Comparison of ENCODE assay signal across 9 cellular contexts in the genomic region with DNA sequence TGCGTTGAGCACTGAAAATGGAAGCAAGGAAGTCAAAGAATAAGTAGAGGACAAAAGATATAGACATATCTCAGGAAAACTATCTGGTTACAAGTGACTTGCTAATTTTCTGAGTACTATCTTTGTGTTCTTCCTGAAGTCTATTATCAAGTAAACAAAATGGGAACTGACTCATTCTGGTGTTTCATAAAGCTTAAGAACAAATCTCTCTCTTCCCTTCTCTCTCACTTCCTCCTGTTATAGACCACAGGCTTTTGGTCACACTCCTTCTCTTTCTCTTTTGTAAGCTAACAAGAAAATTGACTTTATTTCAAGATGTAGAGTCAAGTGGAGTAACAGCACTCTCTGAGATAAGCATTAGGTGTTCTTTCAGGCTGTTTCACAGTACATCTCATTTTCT.
DNase-seq lines count a peak whose midpoint lies in the region; ATAC-seq and TF ChIP-seq lines count a peak whose summit lies in the region.
"Had no signal": no experiment of that assay in that cellular context is flagged by ENCODE, and none has a peak within 500 bp of the region (broad histone marks: within the 10 kb centered on the region; RNA-seq: fewer than 3 reads in every experiment).

No MANE protein-coding gene starts in this region.

- H3K36me3 Mint-ChIP-seq in osteocyte (ENCODE audit: unreplicated experiment) = no peaks in the 10 kb centered on the region
- peaks cover 0 to 3% of the 10 kb centered on the region in 2 donors for H3K36me3 Mint-ChIP-seq in activated T-cell treated with anti-CD3 and anti-CD28 coated beads, Interleukin-2, amount 50 U/mL, for 72 hours (ENCODE audit: insufficient read depth in 2 of 2)

- TF ChIP-seq CTCF in osteocyte (IDR thresholded peaks at IDR 0.05) = no peak

- no peak overlapping the region for H3K4me3 Mint-ChIP-seq in osteocyte (ENCODE audit: unreplicated experiment)
- no peak overlapping the region for H3K4me3 Mint-ChIP-seq in activated T-cell treated with anti-CD3 and anti-CD28 coated beads, Interleukin-2, amount 50 U/mL, for 72 hours

- H3K27me3 Mint-ChIP-seq in osteocyte (ENCODE audit: unreplicated experiment) = peaks cover 9% of the 10 kb centered on the region
- H3K27me3 Mint-ChIP-seq in activated T-cell treated with anti-CD3 and anti-CD28 coated beads, Interleukin-2, amount 50 U/mL, for 72 hours (ENCODE audit: low read depth) = no peaks in the 10 kb centered on the region

- DNase-seq in epithelial cell of prostate (ENCODE audit: low read depth, low spot score) (peak; percentile 12), osteocyte (ENCODE audit: extremely low spot score, unreplicated experiment) (no peak), GM03348 (ENCODE audit: low spot score) (no peak)
- no peak for DNase-seq in activated T-cell treated with anti-CD3 and anti-CD28 coated beads, Interleukin-2, amount 50 U/mL, for 72 hours
- DNase-seq in effector CD8-positive, alpha-beta T cell (lab: John Stamatoyannopoulos, UW) = no peak

- H3K27ac Mint-ChIP-seq in osteocyte (ENCODE audit: unreplicated experiment) = no peak overlapping the region
- no peak overlapping the region for H3K27ac Mint-ChIP-seq in activated T-cell treated with anti-CD3 and anti-CD28 coated beads, Interleukin-2, amount 50 U/mL, for 72 hours

- peaks cover 3% of the 10 kb centered on the region for H3K9me3 Mint-ChIP-seq in osteocyte (ENCODE audit: unreplicated experiment)
- peaks cover 4 to 11% of the 10 kb centered on the region in 2 donors for H3K9me3 Mint-ChIP-seq in activated T-cell treated with anti-CD3 and anti-CD28 coated beads, Interleukin-2, amount 50 U/mL, for 72 hours

- no peaks in the 10 kb centered on the region for H3K4me1 Mint-ChIP-seq in osteocyte (ENCODE audit: unreplicated experiment)
- H3K4me1 Mint-ChIP-seq in activated T-cell treated with anti-CD3 and anti-CD28 coated beads, Interleukin-2, amount 50 U/mL, for 72 hours (ENCODE audit: low read depth) = no peaks in the 10 kb centered on the region

- ATAC-seq in GM18508 (IDR thresholded peaks at IDR 0.05; ENCODE audit: insufficient read depth, unreplicated experiment) (peak; percentile 100), GM21825 (IDR thresholded peaks at IDR 0.05; ENCODE audit: unreplicated experiment) (peak; percentile 100), HG03520 (IDR thresholded peaks at IDR 0.05; ENCODE audit: unreplicated experiment) (peak; percentile 100)
- ATAC-seq in activated T-cell treated with anti-CD3 and anti-CD28 coated beads, Interleukin-2, amount 50 U/mL, for 72 hours (replicated peaks in 1 of 2) = no peak

- no peak overlapping the region for H3K27ac ChIP-seq in epithelial cell of prostate
- H3K27ac ChIP-seq: VCaP had no signal

Comparison
In these comparisons a context has a peak if more than half of its experiments do, and no peak if none do; other contexts are left out.
1. ATAC-seq: peak in GM18508 (single experiment), GM21825 (single experiment) and HG03520 (single experiment); none in activated T-cell treated with anti-CD3 and anti-CD28 coated beads, Interleukin-2, amount 50 U/mL, for 72 hours (0 of 2).